9 cellular contexts compared by ENCODE assay signal in the genomic region with DNA sequence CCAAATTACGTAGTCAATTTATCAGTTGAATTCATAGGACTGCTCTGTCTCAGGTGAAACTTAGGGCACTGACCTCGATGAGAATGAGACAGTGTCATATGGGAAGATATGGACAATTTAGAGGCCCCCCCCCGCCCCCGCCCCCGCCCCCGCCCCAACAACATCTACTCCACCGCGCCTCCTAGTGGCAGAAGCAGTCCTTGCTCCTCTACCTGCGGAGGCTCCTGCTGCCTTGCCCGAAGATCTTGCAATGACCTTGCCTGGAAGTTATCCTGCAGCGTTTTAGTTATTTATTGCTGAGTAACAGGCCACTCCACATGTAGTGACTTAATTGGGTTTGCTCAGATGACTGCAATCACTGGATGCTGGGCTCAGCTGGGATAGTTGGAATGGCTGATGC. TPM values are rescaled to one million over a fixed set of nuclear protein-coding genes. Genes with fewer than 3 reads are reported as not detected.
A peak's percentile ranks its signal among the peaks of the same experiment; 100 is the strongest.
DNase-seq lines count a peak whose midpoint lies in the region; ATAC-seq and TF ChIP-seq lines count a peak whose summit lies in the region.
"Had no signal": no experiment of that assay in that cellular context is flagged by ENCODE, and none has a peak within 500 bp of the region (broad histone marks: within the 10 kb centered on the region; RNA-seq: fewer than 3 reads in every experiment).

No MANE protein-coding gene starts in this region.

- no peak overlapping the region for H3K18ac ChIP-seq in H9 (ENCODE audit: insufficient read length, low read depth, low read length)

- H4K20me1 ChIP-seq in H9 (ENCODE audit: control insufficient read depth, insufficient read depth, insufficient read length): no peaks in the 10 kb centered on the region

- H3K9me3 Mint-ChIP-seq in H9 (no peaks in the 10 kb centered on the region), endothelial cell (ENCODE audit: unreplicated experiment) (no peaks in the 10 kb centered on the region)

- H2BK12ac ChIP-seq in H9 (ENCODE audit: insufficient read length, low read depth, low read length): no peak overlapping the region

- no peak overlapping the region for H3K4me3 Mint-ChIP-seq in H9
- no peak overlapping the region for H3K4me3 Mint-ChIP-seq in endothelial cell (ENCODE audit: unreplicated experiment)

- peaks cover 13% of the 10 kb centered on the region in 2 experiments for H3K4me1 Mint-ChIP-seq in H9
- H3K4me1 Mint-ChIP-seq in endothelial cell (ENCODE audit: unreplicated experiment): peaks cover 30% of the 10 kb centered on the region

- no peak overlapping the region for H3K4ac ChIP-seq in H9 (ENCODE audit: low read depth, low read length)

- no peak overlapping the region for H2BK120ac ChIP-seq in H9 (ENCODE audit: low read depth, low read length, poor library complexity, severe bottlenecking)

- ATAC-seq in GM19035 (IDR thresholded peaks at IDR 0.05; ENCODE audit: unreplicated experiment): no peak

- no peaks in the 10 kb centered on the region for H3K79me1 ChIP-seq in H9 (ENCODE audit: insufficient read depth, low read depth, low read length, poor library complexity, severe bottlenecking)

- H4K91ac ChIP-seq in H9 (ENCODE audit: insufficient read length, low read depth, low read length): no peak overlapping the region

- no peak overlapping the region for H2AK5ac ChIP-seq in H9 (ENCODE audit: insufficient read length, low read length)

- H3K27ac ChIP-seq in H9 (ENCODE audit: insufficient read length, low read depth, low read length): no peak overlapping the region
- H3K27ac ChIP-seq: epithelial cell of prostate had no signal

- H3K4me3 ChIP-seq in retinal pigment epithelial cell (ENCODE audit: low read length): no peak overlapping the region

- H2AFZ ChIP-seq in H9 (ENCODE audit: low read length): no peak overlapping the region

- TF ChIP-seq CTCF in H9 (conservative IDR thresholded peaks at IDR 0.05): peak; percentile 68
- TF ChIP-seq CTCF in endothelial cell (IDR thresholded peaks at IDR 0.05; ENCODE audit: unreplicated experiment): peak; percentile 68
- TF ChIP-seq CTCF in retinal pigment epithelial cell (conservative IDR thresholded peaks at IDR 0.05; ENCODE audit: low read depth, low read length): peak; percentile 65

- peaks cover 9 to 27% (median 20%) of the 10 kb centered on the region in 3 experiments for H3K36me3 Mint-ChIP-seq in H9 (ENCODE audit: insufficient read depth in 1 of 3, low read depth in 3 of 3)
- H3K36me3 Mint-ChIP-seq in endothelial cell (ENCODE audit: low read depth, unreplicated experiment): peaks cover 26% of the 10 kb centered on the region

- H3T11ph ChIP-seq in H9 (ENCODE audit: low read length): no peak overlapping the region

- WGBS in H9 (ENCODE audit: extremely low coverage, insufficient read length, low lambda C conversion rate): no CpG with 5 or more reads among the region's 11 CpGs

- no peaks in the 10 kb centered on the region for H3K9me3 ChIP-seq in H9 (ENCODE audit: control insufficient read depth, low read depth, low read length)

- no peak overlapping the region for H3K4me2 ChIP-seq in H9 (ENCODE audit: insufficient read depth, insufficient read length, low read length)

- no peak overlapping the region for H3K23ac ChIP-seq in H9 (ENCODE audit: insufficient read length, low read depth, low read length)

- H4K8ac ChIP-seq in H9 (replicated peaks; ENCODE audit: insufficient read length, low read depth, low read length): no peak overlapping the region

- no peak overlapping the region for H2BK5ac ChIP-seq in H9 (ENCODE audit: insufficient read length, low read length)

- H3K14ac ChIP-seq in H9 (ENCODE audit: insufficient read depth, low read length): no peak overlapping the region

- H4K5ac ChIP-seq in H9 (ENCODE audit: insufficient read length, low read depth, low read length): no peak overlapping the region

- no peak overlapping the region for H2BK20ac ChIP-seq in H9 (ENCODE audit: low read depth, low read length, poor library complexity, severe bottlenecking)

- H3K4me1 ChIP-seq in H9 (ENCODE audit: insufficient read depth, low read length): no peaks in the 10 kb centered on the region

- H2BK15ac ChIP-seq in H9 (ENCODE audit: low read depth, low read length): no peak overlapping the region

- H3K56ac ChIP-seq in H9 (ENCODE audit: insufficient read length, low read depth, low read length): no peak overlapping the region

- H3K27me3 ChIP-seq in H9 (ENCODE audit: insufficient read depth, low read length): no peaks in the 10 kb centered on the region

- DNase-seq in AG08395 (ENCODE audit: low spot score) (peak; percentile 69), H9 (peak; percentile 56), endothelial cell (ENCODE audit: low spot score) (peak; percentile 50), retinal pigment epithelial cell (ENCODE audit: low read depth) (no peak), NCI-H1930 (lab: John Stamatoyannopoulos, UW) (no peak), DMS114 treated with DMSO at 0.1 percent for 48 hours (lab: John Stamatoyannopoulos, UW; ENCODE audit: unreplicated experiment) (no peak)
- peak; percentile 70 for DNase-seq in activated CD4-positive, alpha-beta T cell treated with anti-CD3 and anti-CD28 coated beads, Interleukin-2, amount 50 U/mL, for 1 hour

- H3K79me2 ChIP-seq in H9 (ENCODE audit: insufficient read depth, low read length): no peaks in the 10 kb centered on the region

- peaks cover 11% of the 10 kb centered on the region for H3K27me3 Mint-ChIP-seq in H9 (ENCODE audit: low read depth)
- H3K27me3 Mint-ChIP-seq in endothelial cell (ENCODE audit: unreplicated experiment): peaks cover 7% of the 10 kb centered on the region

- H3K9ac ChIP-seq in H9 (ENCODE audit: extremely low read depth, insufficient read length, low read length): no peak overlapping the region

- no peak overlapping the region; a peak in 1 of 7 replicates for H3K27ac Mint-ChIP-seq in H9
- no peak overlapping the region for H3K27ac Mint-ChIP-seq in endothelial cell (ENCODE audit: unreplicated experiment)

- H3K23me2 ChIP-seq in H9 (ENCODE audit: insufficient read length, low read depth, low read length, poor library complexity, severe bottlenecking): no peaks in the 10 kb centered on the region

RNA-seq across cellular contexts. Expression of gene SERPINH1, which starts 15.1 kb away (rescaled TPM):
- total RNA-seq in H9 (2021) (253 and 263 TPM in 2 replicates), endothelial cell (ENCODE audit: unreplicated experiment) (449 TPM)

RNA-seq across cellular contexts. Expression of gene GDPD5, which starts 51.5 kb away (rescaled TPM):
- 6.9 and 7.8 TPM in 2 replicates for total RNA-seq in H9 (2021)
- total RNA-seq in endothelial cell (ENCODE audit: unreplicated experiment): 674 TPM

Comparison
In these comparisons a context has a peak if more than half of its experiments do, and no peak if none do; other contexts are left out.
1. DNase-seq: peak in AG08395 (single experiment), H9 (single experiment), activated CD4-positive, alpha-beta T cell treated with anti-CD3 and anti-CD28 coated beads, Interleukin-2, amount 50 U/mL, for 1 hour (single experiment) and endothelial cell (single experiment); none in retinal pigment epithelial cell (single experiment), NCI-H1930 (0 of 2) and DMS114 treated with DMSO at 0.1 percent for 48 hours (single experiment).
2. RNA of gene GDPD5, which starts 51.5 kb away (total RNA-seq): 674 TPM in endothelial cell (single experiment); 6.9 to 7.8 TPM in H9; every median in the first group is over 10 times any median in the second.
3. Peak in every context shown above with its lines, with median percentiles within 50 percentile points of each other: CTCF ChIP-seq.